8 cellular contexts compared by ENCODE assay signal in the genomic region with DNA sequence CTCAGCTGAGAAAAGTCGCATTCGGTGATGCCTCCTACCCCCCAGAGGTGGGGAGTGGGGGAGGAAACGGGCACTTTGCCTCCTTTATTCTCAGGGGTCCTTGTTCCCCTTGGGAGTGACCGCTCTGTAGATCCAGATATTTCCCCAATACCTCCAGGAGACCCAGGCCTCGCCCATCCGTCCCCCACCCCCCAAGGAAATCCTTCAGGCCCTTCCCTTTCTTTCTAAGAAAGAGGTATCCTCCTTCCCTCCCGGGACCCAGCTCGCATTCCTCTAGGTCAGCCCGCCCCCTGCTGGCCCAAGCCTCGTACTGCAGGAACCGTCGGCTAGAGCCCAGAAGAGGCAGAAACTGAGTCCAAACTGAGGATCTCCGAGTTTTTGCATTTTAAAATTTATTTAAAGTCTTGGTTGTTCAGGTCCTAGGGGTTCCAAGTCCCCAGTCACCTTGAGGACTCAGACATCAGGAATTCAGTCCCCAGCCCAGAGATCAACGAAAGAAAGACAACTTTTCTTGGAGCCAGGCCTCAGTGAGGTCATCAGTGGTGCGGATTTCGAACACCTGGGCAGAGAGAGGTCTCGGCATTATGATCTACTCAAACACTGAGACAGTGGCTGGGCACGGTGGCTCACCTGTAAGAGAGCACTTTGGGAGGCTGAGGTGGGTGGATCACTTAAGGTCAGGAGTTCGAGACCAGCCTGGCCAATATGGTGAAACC. TPM values are rescaled to one million over a fixed set of nuclear protein-coding genes. Genes with fewer than 3 reads are reported as not detected.
DNase-seq lines count a peak whose midpoint lies in the region; ATAC-seq and TF ChIP-seq lines count a peak whose summit lies in the region.

No MANE protein-coding gene starts in this region.

- POLR2A ChIA-PET in activated CD4-positive, alpha-beta memory T cell treated with anti-CD3 and anti-CD28 coated beads for 36 hours (lab: Charles Lee), result no interaction called here

- peaks cover 30% of the 10 kb centered on the region for H3K36me3 Mint-ChIP-seq in activated CD4-positive, alpha-beta memory T cell treated with anti-CD3 and anti-CD28 coated beads for 36 hours

- peak overlapping the region; percentile 36 for H3K27ac Mint-ChIP-seq in activated CD4-positive, alpha-beta memory T cell treated with anti-CD3 and anti-CD28 coated beads for 36 hours

- H3K9me3 Mint-ChIP-seq in activated CD4-positive, alpha-beta memory T cell treated with anti-CD3 and anti-CD28 coated beads for 36 hours, result no peaks in the 10 kb centered on the region

- H3K4me3 ChIP-seq in lower lobe of right lung, result no peak overlapping the region

- no peaks in the 10 kb centered on the region for H3K27me3 ChIP-seq in lower lobe of right lung (ENCODE audit: low read depth)

- peak; percentile 87 to 89 for ATAC-seq in lower lobe of right lung
- ATAC-seq in GM18502 (IDR thresholded peaks at IDR 0.05; ENCODE audit: poor library complexity, unreplicated experiment), result no peak

- peaks cover 40% of the 10 kb centered on the region for H3K4me1 Mint-ChIP-seq in activated CD4-positive, alpha-beta memory T cell treated with anti-CD3 and anti-CD28 coated beads for 36 hours (ENCODE audit: low read depth)

- peaks cover 10% of the 10 kb centered on the region for H3K4me1 ChIP-seq in lower lobe of right lung

- CTCF ChIA-PET in activated CD4-positive, alpha-beta memory T cell treated with anti-CD3 and anti-CD28 coated beads for 36 hours (lab: Charles Lee), result interaction anchor here (0.5 to 3.0 kb wide), 16 partner anchors 7 to 277 kb away, joined by 3 to 21 read pairs (median 4); a partner anchor contains a TSS

- peak; percentile 87 for TF ChIP-seq CTCF in GM20000 (IDR thresholded peaks at IDR 0.05; ENCODE audit: extremely low read depth, missing control alignments)
- TF ChIP-seq CTCF in lower lobe of right lung (IDR thresholded peaks at IDR 0.05), result peak; percentile 94

- DNase-seq in AG08396 (ENCODE audit: low spot score), result peak; percentile 89
- peak; percentile 83 for DNase-seq in GM20000 (ENCODE audit: low spot score)
- peak; percentile 62 for DNase-seq in NCI-H460 (ENCODE audit: extremely low read depth, low read depth)
- DNase-seq in activated CD4-positive, alpha-beta memory T cell treated with anti-CD3 and anti-CD28 coated beads for 36 hours, result peak; percentile 86
- DNase-seq in dermis blood vessel endothelial cell, result peak; percentile 79
- peak; percentile 89 for DNase-seq in lower lobe of right lung
- DNase-seq in stimulated activated CD8-positive, alpha-beta memory T cell treated with anti-CD3 and anti-CD28 coated beads, Interleukin-12 subunit alpha, Interleukin-12 subunit beta, amount 100 ng/mL, for 1 hour (ENCODE audit: low read depth), result peak; percentile 70

- no peak overlapping the region for H3K27ac ChIP-seq in lower lobe of right lung

- no peaks in the 10 kb centered on the region for H3K27me3 Mint-ChIP-seq in activated CD4-positive, alpha-beta memory T cell treated with anti-CD3 and anti-CD28 coated beads for 36 hours

- peaks cover 30% of the 10 kb centered on the region for H3K36me3 ChIP-seq in lower lobe of right lung

- intact Hi-C loops in activated CD4-positive, alpha-beta memory T cell treated with anti-CD3 and anti-CD28 coated beads for 36 hours (cut with micrococcal nuclease), result loop anchor here (1.0 to 5.0 kb wide), 2 partner anchors 116 to 206 kb away; no protein-coding TSS in a partner anchor
- intact Hi-C loops in lower lobe of right lung (cut with DNase I), result loop anchor here (10.0 kb wide), 1 partner anchor 203 kb away; a partner anchor contains a TSS

- no peak overlapping the region for H3K4me3 Mint-ChIP-seq in activated CD4-positive, alpha-beta memory T cell treated with anti-CD3 and anti-CD28 coated beads for 36 hours

- H3K9me3 ChIP-seq in lower lobe of right lung, result no peaks in the 10 kb centered on the region

RNA-seq across cellular contexts. Expression of a gene that starts 7.5 kb away (rescaled TPM):
- 0.66 and 0.79 TPM in 2 replicates for total RNA-seq in NCI-H460 (2014; rRNA removed; shearing (Covaris generic))
- polyA plus RNA-seq in NCI-H460 (2014; cell fraction: nucleus; rRNA removed), result 1.7 and 2.8 TPM in 2 replicates
- 1 to 10 TPM; 6.4 to 6.5 TPM for total RNA-seq in activated CD4-positive, alpha-beta memory T cell treated with anti-CD3 and anti-CD28 coated beads for 36 hours
- total RNA-seq in dermis blood vessel endothelial cell (0.51 and 0.84 TPM in 2 replicates), lower lobe of right lung (2.1 TPM)

RNA-seq across cellular contexts. Expression of a gene that starts 7.7 kb away (rescaled TPM):
- total RNA-seq in NCI-H460 (2014; rRNA removed; shearing (Covaris generic)), result not detected in 2 replicates
- polyA plus RNA-seq in NCI-H460 (2014; cell fraction: nucleus; rRNA removed), result not detected in 2 replicates
- total RNA-seq in activated CD4-positive, alpha-beta memory T cell treated with anti-CD3 and anti-CD28 coated beads for 36 hours, result 100 to 1,000 TPM; 393 to 415 TPM
- total RNA-seq in dermis blood vessel endothelial cell (89.9 and 196 TPM in 2 replicates), lower lobe of right lung (149 TPM)

RNA-seq across cellular contexts. Expression of a gene that starts 14.1 kb away (rescaled TPM):
- total RNA-seq in NCI-H460 (2014; rRNA removed; shearing (Covaris generic)), result 57.7 and 57.8 TPM in 2 replicates
- 42.6 and 49.9 TPM in 2 replicates for polyA plus RNA-seq in NCI-H460 (2014; cell fraction: nucleus; rRNA removed)
- total RNA-seq in activated CD4-positive, alpha-beta memory T cell treated with anti-CD3 and anti-CD28 coated beads for 36 hours, result 10 to 100 TPM; 49.4 to 51.3 TPM
- total RNA-seq in dermis blood vessel endothelial cell (32.2 and 55.7 TPM in 2 replicates), lower lobe of right lung (74.4 TPM)

RNA-seq across cellular contexts. Expression of a gene that starts 31.9 kb away (rescaled TPM):
- total RNA-seq in NCI-H460 (2014; rRNA removed; shearing (Covaris generic)), result not detected in 2 replicates
- polyA plus RNA-seq in NCI-H460 (2014; cell fraction: nucleus; rRNA removed), result not detected in 2 replicates
- total RNA-seq in activated CD4-positive, alpha-beta memory T cell treated with anti-CD3 and anti-CD28 coated beads for 36 hours, result 1 to 10 TPM; 1.2 to 1.6 TPM
- total RNA-seq in dermis blood vessel endothelial cell, result not detected in 2 replicates
- not detected for total RNA-seq in lower lobe of right lung

RNA-seq across cellular contexts. Expression of a gene that starts 60.0 kb away (rescaled TPM):
- not detected in 2 replicates for total RNA-seq in NCI-H460 (2014; rRNA removed; shearing (Covaris generic))
- not detected in 2 replicates for polyA plus RNA-seq in NCI-H460 (2014; cell fraction: nucleus; rRNA removed)
- not detected for total RNA-seq in activated CD4-positive, alpha-beta memory T cell treated with anti-CD3 and anti-CD28 coated beads for 36 hours
- total RNA-seq in dermis blood vessel endothelial cell, result not detected in 2 replicates
- total RNA-seq in lower lobe of right lung, result not detected

Comparison
In these comparisons a context has a peak if more than half of its experiments do, and no peak if none do; other contexts are left out.
1. RNA of a gene that starts 7.7 kb away (total RNA-seq): 393 to 415 TPM in activated CD4-positive, alpha-beta memory T cell treated with anti-CD3 and anti-CD28 coated beads for 36 hours, 89.9 to 196 TPM in dermis blood vessel endothelial cell and 149 TPM in lower lobe of right lung (single experiment); not detected in NCI-H460; every median in the first group is over 10 times any median in the second.
2. Peak in every context shown above with its lines, with median percentiles within 50 percentile points of each other: DNase-seq.